In genomic region chr10:133377818-133378250, GRCh38 we compare ENCODE assay signal across 6 cellular contexts. TPM values are rescaled to one million over a fixed set of nuclear protein-coding genes. Genes with fewer than 3 reads are reported as not detected.
A peak's percentile ranks its signal among the peaks of the same experiment; 100 is the strongest.
DNase-seq lines count a peak whose midpoint lies in the region; ATAC-seq and TF ChIP-seq lines count a peak whose summit lies in the region.

No MANE protein-coding gene starts in this region.

- H3K4me1 ChIP-seq in breast epithelium, result no peaks in the 10 kb centered on the region

- ATAC-seq in left lobe of liver, result no peak
- no peak for ATAC-seq in GM18870 (IDR thresholded peaks at IDR 0.05; ENCODE audit: unreplicated experiment)
- no peak for ATAC-seq in GM19452 (IDR thresholded peaks at IDR 0.05; ENCODE audit: unreplicated experiment)

- no peaks in the 10 kb centered on the region for H4K20me1 ChIP-seq in neural cell (ENCODE audit: insufficient read depth)

- peak; percentile 85 for DNase-seq in H7
- DNase-seq in breast epithelium (ENCODE audit: low spot score in 2 of 2), result no peak
- DNase-seq in left lobe of liver (ENCODE audit: low spot score), result no peak

- H3K27ac ChIP-seq in breast epithelium (peak overlapping the region; percentile 54 to 85), neural cell (ENCODE audit: low read length) (no peak overlapping the region)

- no peaks in the 10 kb centered on the region for H3K79me2 ChIP-seq in neural cell (replicated peaks; ENCODE audit: insufficient read depth, low read length)

- no peak for TF ChIP-seq EP300 in neural cell (conservative IDR thresholded peaks at IDR 0.05; ENCODE audit: poor library complexity, severe bottlenecking)

- peak overlapping the region; percentile 62 for H3K9ac ChIP-seq in neural cell (ENCODE audit: low read length)

- no peaks in the 10 kb centered on the region for H3F3A ChIP-seq in neural cell (ENCODE audit: insufficient read depth, low read length, poor library complexity, severe bottlenecking)

- no peak for TF ChIP-seq RAD21 in neural cell (conservative IDR thresholded peaks at IDR 0.05)

- H3K27me3 ChIP-seq in H7 (ENCODE audit: control insufficient read depth, insufficient read depth, low read length), result peaks cover 45% of the 10 kb centered on the region
- H3K27me3 ChIP-seq in breast epithelium, result no peaks in the 10 kb centered on the region
- peaks cover 9% of the 10 kb centered on the region for H3K27me3 ChIP-seq in neural cell (ENCODE audit: insufficient read depth, low read depth, low read length)

- H3K4me3 ChIP-seq in H7 (ENCODE audit: insufficient read depth, low read depth, low read length) (peak overlapping the region; percentile 73), breast epithelium (peak overlapping the region; percentile 76 to 90 (median 81)), neural cell (ENCODE audit: low read length) (peak overlapping the region; percentile 92)

- intact Hi-C loops in breast epithelium (cut with DNase I; ENCODE audit: low total_unique reads), result loop anchor here (2.0 kb wide), 1 partner anchor 21 kb away; no protein-coding TSS in a partner anchor

- peak overlapping the region; percentile 58 for H3K4me2 ChIP-seq in neural cell (ENCODE audit: low read length)

- H3K36me3 ChIP-seq in H7 (replicated peaks; ENCODE audit: control insufficient read depth, insufficient read depth, low read length) (no peaks in the 10 kb centered on the region), breast epithelium (no peaks in the 10 kb centered on the region), neural cell (ENCODE audit: insufficient read depth, low read length) (no peaks in the 10 kb centered on the region)

- H3K9me3 ChIP-seq in breast epithelium (no peaks in the 10 kb centered on the region), neural cell (ENCODE audit: low read length) (no peaks in the 10 kb centered on the region)

- H3K9me2 ChIP-seq in neural cell (ENCODE audit: insufficient read depth, low read length), result no peaks in the 10 kb centered on the region

- TF ChIP-seq CTCF in breast epithelium (IDR thresholded peaks at IDR 0.05) (no peak), neural cell (IDR thresholded peaks at IDR 0.05; ENCODE audit: poor library complexity, severe bottlenecking) (no peak)

- no peak overlapping the region for H2AFZ ChIP-seq in neural cell (ENCODE audit: low read depth, low read length)

- no peak for TF ChIP-seq POLR2A in breast epithelium (IDR thresholded peaks at IDR 0.05)

TF ChIP-seq in neural cell, 6 proteins besides CTCF, POLR2A, EP300 and RAD21:
- TF ChIP-seq MXI1 (conservative IDR thresholded peaks at IDR 0.05; ENCODE audit: poor library complexity, severe bottlenecking), result no peak
- no peak for TF ChIP-seq EZH2 (IDR thresholded peaks at IDR 0.05; ENCODE audit: borderline replicate concordance, insufficient read depth, low read length, poor library complexity, severe bottlenecking)
- TF ChIP-seq TAF1 (IDR thresholded peaks at IDR 0.05; ENCODE audit: low read depth), result no peak
- TF ChIP-seq POLR2AphosphoS5 (IDR thresholded peaks at IDR 0.05), result no peak
- TF ChIP-seq REST (IDR thresholded peaks at IDR 0.05; ENCODE audit: borderline replicate concordance), result no peak
- no peak for TF ChIP-seq SMC3 (conservative IDR thresholded peaks at IDR 0.05; ENCODE audit: poor library complexity)

RNA-seq across cellular contexts. Expression of gene PAOX, which starts 1.2 kb away (rescaled TPM):
- 1.3 and 4.1 TPM in 2 replicates for total RNA-seq in H7 (2014; rRNA removed; shearing (Covaris generic))
- 10 to 100 TPM in 1 of 3 donors, 1 to 10 TPM in 2; 7.5 to 10.5 (median 8.6) TPM for total RNA-seq in breast epithelium
- polyA plus RNA-seq in neural cell, result 2.2 and 3.0 TPM in 2 replicates
- 3.5 and 3.9 TPM in 2 replicates for polyA minus RNA-seq in neural cell
- 18.0 TPM for total RNA-seq in left lobe of liver

RNA-seq across cellular contexts. Expression of gene ECHS1, which starts 4.7 kb away (rescaled TPM):
- total RNA-seq in H7 (2014; rRNA removed; shearing (Covaris generic)), result 88.2 and 108 TPM in 2 replicates
- total RNA-seq in breast epithelium, result 100 to 1,000 TPM in 1 of 3 donors, 10 to 100 TPM in 2; 71.8 to 165 (median 84.2) TPM
- polyA plus RNA-seq in neural cell, result 122 and 127 TPM in 2 replicates
- 65.5 and 65.6 TPM in 2 replicates for polyA minus RNA-seq in neural cell
- 764 TPM for total RNA-seq in left lobe of liver

RNA-seq across cellular contexts. Expression of gene MTG1, which starts 16.1 kb away (rescaled TPM):
- 31.5 and 52.6 TPM in 2 replicates for total RNA-seq in H7 (2014; rRNA removed; shearing (Covaris generic))
- 10 to 100 TPM; 22.9 to 56.4 (median 37.0) TPM for total RNA-seq in breast epithelium
- 49.7 and 52.3 TPM in 2 replicates for polyA plus RNA-seq in neural cell
- 30.2 and 37.5 TPM in 2 replicates for polyA minus RNA-seq in neural cell
- total RNA-seq in left lobe of liver, result 47.3 TPM

RNA-seq across cellular contexts. Expression of gene FUOM, which starts 20.0 kb away (rescaled TPM):
- 27.2 and 50.5 TPM in 2 replicates for total RNA-seq in H7 (2014; rRNA removed; shearing (Covaris generic))
- 10 to 100 TPM; 13.8 to 31.5 (median 31.2) TPM for total RNA-seq in breast epithelium
- not detected in 2 replicates for polyA plus RNA-seq in neural cell
- polyA minus RNA-seq in neural cell, result not detected in 2 replicates
- 177 TPM for total RNA-seq in left lobe of liver

RNA-seq across cellular contexts. Expression of gene PRAP1, which starts 30.7 kb away (rescaled TPM):
- total RNA-seq in H7 (2014; rRNA removed; shearing (Covaris generic)), result not detected in 2 replicates
- total RNA-seq in breast epithelium (not detected), left lobe of liver (275 TPM)
- not detected in 2 replicates for polyA plus RNA-seq in neural cell
- polyA minus RNA-seq in neural cell, result not detected in 2 replicates
